Comparison of ENCODE assay signal across 1 cellular context in genomic region chr12:95949801-95950206, GRCh38.
TF ChIP-seq lines count a peak whose summit lies in the region.

No MANE protein-coding gene starts in this region.

TF ChIP-seq in HepG2, 621 proteins besides CTCF, POLR2A, EP300 and RAD21 (continued from another document and continues in another):
- TF ChIP-seq, protein P1, sequence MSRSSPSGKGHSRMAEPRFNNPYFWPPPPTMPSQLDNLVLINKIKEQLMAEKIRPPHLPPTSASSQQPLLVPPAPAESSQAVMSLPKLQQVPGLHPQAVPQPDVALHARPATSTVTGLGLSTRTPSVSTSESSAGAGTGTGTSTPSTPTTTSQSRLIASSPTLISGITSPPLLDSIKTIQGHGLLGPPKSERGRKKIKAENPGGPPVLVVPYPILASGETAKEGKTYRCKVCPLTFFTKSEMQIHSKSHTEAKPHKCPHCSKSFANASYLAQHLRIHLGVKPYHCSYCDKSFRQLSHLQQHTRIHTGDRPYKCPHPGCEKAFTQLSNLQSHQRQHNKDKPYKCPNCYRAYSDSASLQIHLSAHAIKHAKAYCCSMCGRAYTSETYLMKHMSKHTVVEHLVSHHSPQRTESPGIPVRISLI (CRISPR knock-in tag; IDR thresholded peaks at IDR 0.05; ENCODE audit: borderline replicate concordance) = peak; percentile 74; the same call in 1 of the 2 replicates
- peak; percentile 89; the same call in 1 of the 2 replicates for TF ChIP-seq ZKSCAN8 (CRISPR knock-in tag; IDR thresholded peaks at IDR 0.05; ENCODE audit: borderline replicate concordance)
- peak; percentile 80; the same call in 1 of the 2 replicates for TF ChIP-seq ZFP1 (CRISPR knock-in tag; IDR thresholded peaks at IDR 0.05)
- no peak for TF ChIP-seq ZNF18 (CRISPR knock-in tag; IDR thresholded peaks at IDR 0.05; ENCODE audit: insufficient replicate concordance)
- TF ChIP-seq ARID5B (CRISPR knock-in tag; IDR thresholded peaks at IDR 0.05) = peak; percentile 97
- TF ChIP-seq, protein P2, sequence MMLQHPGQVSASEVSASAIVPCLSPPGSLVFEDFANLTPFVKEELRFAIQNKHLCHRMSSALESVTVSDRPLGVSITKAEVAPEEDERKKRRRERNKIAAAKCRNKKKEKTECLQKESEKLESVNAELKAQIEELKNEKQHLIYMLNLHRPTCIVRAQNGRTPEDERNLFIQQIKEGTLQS (CRISPR knock-in tag; IDR thresholded peaks at IDR 0.05) = no peak
- peak; percentile 56; the same call in 1 of the 2 replicates for TF ChIP-seq ZNF772 (CRISPR knock-in tag; IDR thresholded peaks at IDR 0.05)
- peak; percentile 92 for TF ChIP-seq HNF4A (CRISPR knock-in tag; IDR thresholded peaks at IDR 0.05)
- TF ChIP-seq NCOA1 (CRISPR knock-in tag; IDR thresholded peaks at IDR 0.05) = 0 out of 2 replicates have a peak, but pooled peaks have one; percentile 48
- TF ChIP-seq SP5 (CRISPR knock-in tag; IDR thresholded peaks at IDR 0.05; ENCODE audit: borderline replicate concordance, low read depth) = peak; percentile 76
- no peak for TF ChIP-seq ZNF430 (CRISPR knock-in tag; IDR thresholded peaks at IDR 0.05)
- TF ChIP-seq PATZ1 (CRISPR knock-in tag; IDR thresholded peaks at IDR 0.05) = peak; percentile 82
- TF ChIP-seq, protein P3, sequence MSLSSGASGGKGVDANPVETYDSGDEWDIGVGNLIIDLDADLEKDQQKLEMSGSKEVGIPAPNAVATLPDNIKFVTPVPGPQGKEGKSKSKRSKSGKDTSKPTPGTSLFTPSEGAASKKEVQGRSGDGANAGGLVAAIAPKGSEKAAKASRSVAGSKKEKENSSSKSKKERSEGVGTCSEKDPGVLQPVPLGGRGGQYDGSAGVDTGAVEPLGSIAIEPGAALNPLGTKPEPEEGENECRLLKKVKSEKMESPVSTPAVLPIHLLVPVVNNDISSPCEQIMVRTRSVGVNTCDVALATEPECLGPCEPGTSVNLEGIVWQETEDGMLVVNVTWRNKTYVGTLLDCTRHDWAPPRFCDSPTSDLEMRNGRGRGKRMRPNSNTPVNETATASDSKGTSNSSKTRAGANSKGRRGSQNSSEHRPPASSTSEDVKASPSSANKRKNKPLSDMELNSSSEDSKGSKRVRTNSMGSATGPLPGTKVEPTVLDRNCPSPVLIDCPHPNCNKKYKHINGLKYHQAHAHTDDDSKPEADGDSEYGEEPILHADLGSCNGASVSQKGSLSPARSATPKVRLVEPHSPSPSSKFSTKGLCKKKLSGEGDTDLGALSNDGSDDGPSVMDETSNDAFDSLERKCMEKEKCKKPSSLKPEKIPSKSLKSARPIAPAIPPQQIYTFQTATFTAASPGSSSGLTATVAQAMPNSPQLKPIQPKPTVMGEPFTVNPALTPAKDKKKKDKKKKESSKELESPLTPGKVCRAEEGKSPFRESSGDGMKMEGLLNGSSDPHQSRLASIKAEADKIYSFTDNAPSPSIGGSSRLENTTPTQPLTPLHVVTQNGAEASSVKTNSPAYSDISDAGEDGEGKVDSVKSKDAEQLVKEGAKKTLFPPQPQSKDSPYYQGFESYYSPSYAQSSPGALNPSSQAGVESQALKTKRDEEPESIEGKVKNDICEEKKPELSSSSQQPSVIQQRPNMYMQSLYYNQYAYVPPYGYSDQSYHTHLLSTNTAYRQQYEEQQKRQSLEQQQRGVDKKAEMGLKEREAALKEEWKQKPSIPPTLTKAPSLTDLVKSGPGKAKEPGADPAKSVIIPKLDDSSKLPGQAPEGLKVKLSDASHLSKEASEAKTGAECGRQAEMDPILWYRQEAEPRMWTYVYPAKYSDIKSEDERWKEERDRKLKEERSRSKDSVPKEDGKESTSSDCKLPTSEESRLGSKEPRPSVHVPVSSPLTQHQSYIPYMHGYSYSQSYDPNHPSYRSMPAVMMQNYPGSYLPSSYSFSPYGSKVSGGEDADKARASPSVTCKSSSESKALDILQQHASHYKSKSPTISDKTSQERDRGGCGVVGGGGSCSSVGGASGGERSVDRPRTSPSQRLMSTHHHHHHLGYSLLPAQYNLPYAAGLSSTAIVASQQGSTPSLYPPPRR (CRISPR knock-in tag; IDR thresholded peaks at IDR 0.05; ENCODE audit: borderline replicate concordance) = peak; percentile 97
- TF ChIP-seq FOXA1 (IDR thresholded peaks at IDR 0.05) = 0 out of 2 replicates have a peak, but pooled peaks have one; percentile 15
- TF ChIP-seq FOXA1 (CRISPR knock-in tag; IDR thresholded peaks at IDR 0.05) = peak; percentile 88
- no peak for TF ChIP-seq HOXA7 (CRISPR knock-in tag; IDR thresholded peaks at IDR 0.05)
- no peak for TF ChIP-seq ZNF326 (CRISPR knock-in tag; IDR thresholded peaks at IDR 0.05; ENCODE audit: borderline replicate concordance)
- TF ChIP-seq, protein P4, sequence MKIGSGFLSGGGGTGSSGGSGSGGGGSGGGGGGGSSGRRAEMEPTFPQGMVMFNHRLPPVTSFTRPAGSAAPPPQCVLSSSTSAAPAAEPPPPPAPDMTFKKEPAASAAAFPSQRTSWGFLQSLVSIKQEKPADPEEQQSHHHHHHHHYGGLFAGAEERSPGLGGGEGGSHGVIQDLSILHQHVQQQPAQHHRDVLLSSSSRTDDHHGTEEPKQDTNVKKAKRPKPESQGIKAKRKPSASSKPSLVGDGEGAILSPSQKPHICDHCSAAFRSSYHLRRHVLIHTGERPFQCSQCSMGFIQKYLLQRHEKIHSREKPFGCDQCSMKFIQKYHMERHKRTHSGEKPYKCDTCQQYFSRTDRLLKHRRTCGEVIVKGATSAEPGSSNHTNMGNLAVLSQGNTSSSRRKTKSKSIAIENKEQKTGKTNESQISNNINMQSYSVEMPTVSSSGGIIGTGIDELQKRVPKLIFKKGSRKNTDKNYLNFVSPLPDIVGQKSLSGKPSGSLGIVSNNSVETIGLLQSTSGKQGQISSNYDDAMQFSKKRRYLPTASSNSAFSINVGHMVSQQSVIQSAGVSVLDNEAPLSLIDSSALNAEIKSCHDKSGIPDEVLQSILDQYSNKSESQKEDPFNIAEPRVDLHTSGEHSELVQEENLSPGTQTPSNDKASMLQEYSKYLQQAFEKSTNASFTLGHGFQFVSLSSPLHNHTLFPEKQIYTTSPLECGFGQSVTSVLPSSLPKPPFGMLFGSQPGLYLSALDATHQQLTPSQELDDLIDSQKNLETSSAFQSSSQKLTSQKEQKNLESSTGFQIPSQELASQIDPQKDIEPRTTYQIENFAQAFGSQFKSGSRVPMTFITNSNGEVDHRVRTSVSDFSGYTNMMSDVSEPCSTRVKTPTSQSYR (CRISPR knock-in tag; IDR thresholded peaks at IDR 0.05; ENCODE audit: borderline replicate concordance) = peak; percentile 67; the same call in 1 of the 2 replicates
- TF ChIP-seq MIER2 (CRISPR knock-in tag; IDR thresholded peaks at IDR 0.05) = 0 out of 2 replicates have a peak, but pooled peaks have one; percentile 60
- TF ChIP-seq ZBTB10 (CRISPR knock-in tag; IDR thresholded peaks at IDR 0.05; ENCODE audit: borderline replicate concordance) = no peak; the same call in 1 of the 2 replicates
- TF ChIP-seq ZNF414 (CRISPR knock-in tag; IDR thresholded peaks at IDR 0.05) = no peak
- peak; percentile 36; the same call in 1 of the 2 replicates for TF ChIP-seq FOSL2 (CRISPR knock-in tag; IDR thresholded peaks at IDR 0.05)
- TF ChIP-seq ELF4 (CRISPR knock-in tag; IDR thresholded peaks at IDR 0.05; ENCODE audit: borderline replicate concordance) = no peak
- TF ChIP-seq MXD4 (CRISPR knock-in tag; IDR thresholded peaks at IDR 0.05) = no peak
- TF ChIP-seq ATRX (CRISPR knock-in tag; IDR thresholded peaks at IDR 0.05; ENCODE audit: borderline replicate concordance) = no peak
- TF ChIP-seq, protein P5, sequence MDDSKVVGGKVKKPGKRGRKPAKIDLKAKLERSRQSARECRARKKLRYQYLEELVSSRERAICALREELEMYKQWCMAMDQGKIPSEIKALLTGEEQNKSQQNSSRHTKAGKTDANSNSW (CRISPR knock-in tag; IDR thresholded peaks at IDR 0.05; ENCODE audit: borderline replicate concordance) = no peak
- TF ChIP-seq ZEB1 (IDR thresholded peaks at IDR 0.05; ENCODE audit: insufficient replicate concordance, low read depth) = peak; percentile 82
- TF ChIP-seq MBD4 (IDR thresholded peaks at IDR 0.05; ENCODE audit: borderline replicate concordance, low read length) = peak; percentile 57; the same call in 1 of the 2 replicates
- TF ChIP-seq NAIF1 (CRISPR knock-in tag; IDR thresholded peaks at IDR 0.05; ENCODE audit: borderline replicate concordance) = no peak
- TF ChIP-seq HOXA5 (CRISPR knock-in tag; IDR thresholded peaks at IDR 0.05) = no peak
- TF ChIP-seq RXRA (CRISPR knock-in tag; IDR thresholded peaks at IDR 0.05) = peak; percentile 93; the same call in 1 of the 2 replicates
- no peak for TF ChIP-seq POGZ (CRISPR knock-in tag; IDR thresholded peaks at IDR 0.05)
- peak; percentile 88; the same call in 1 of the 2 replicates for TF ChIP-seq ZNF652 (CRISPR knock-in tag; IDR thresholded peaks at IDR 0.05; ENCODE audit: borderline replicate concordance, low read depth)
- TF ChIP-seq ZNF660 (CRISPR knock-in tag; IDR thresholded peaks at IDR 0.05; ENCODE audit: borderline replicate concordance, low read depth) = no peak
